1 cellular context compared by ENCODE assay signal in genomic region chr19:6536138-6536671, GRCh38.
A peak's percentile ranks its signal among the peaks of the same experiment; 100 is the strongest.
TF ChIP-seq lines count a peak whose summit lies in the region.

No MANE protein-coding gene starts in this region.

TF ChIP-seq in GM12878, 131 proteins besides CTCF, POLR2A, EP300 and RAD21 (continues in another document):
- TF ChIP-seq MAX (IDR thresholded peaks at IDR 0.05; ENCODE audit: low read depth, low read length) (peak; percentile 92), PBX3 (IDR thresholded peaks at IDR 0.05; ENCODE audit: insufficient replicate concordance, low read depth, low read length) (no peak), USF1 (IDR thresholded peaks at IDR 0.05; ENCODE audit: borderline replicate concordance, extremely low read length, insufficient read depth, low read depth, low read length) (peak; percentile 93), HDAC6 (IDR thresholded peaks at IDR 0.05; ENCODE audit: unreplicated experiment) (peak; percentile 14), TCF3 (IDR thresholded peaks at IDR 0.05; ENCODE audit: borderline replicate concordance, insufficient read depth, low read depth, low read length) (peak; percentile 40; the same call in 1 of the 2 replicates), FOS (IDR thresholded peaks at IDR 0.05; ENCODE audit: borderline replicate concordance, extremely low read depth, insufficient read length) (peak; percentile 75), RFX5 (IDR thresholded peaks at IDR 0.05; ENCODE audit: low read depth, low read length) (peak; percentile 100), PKNOX1 (IDR thresholded peaks at IDR 0.05) (peak; percentile 77), CREB1 (IDR thresholded peaks at IDR 0.05; ENCODE audit: low read depth) (peak; percentile 98), BMI1 (IDR thresholded peaks at IDR 0.05; ENCODE audit: borderline replicate concordance) (peak; percentile 14; the same call in 1 of the 2 replicates), ZNF24 (IDR thresholded peaks at IDR 0.05) (no peak), DPF2 (IDR thresholded peaks at IDR 0.05) (peak; percentile 58), BCL3 (IDR thresholded peaks at IDR 0.05; ENCODE audit: borderline replicate concordance, insufficient read depth, low read depth, low read length, poor library complexity, severe bottlenecking) (peak; percentile 36), NRF1 (conservative IDR thresholded peaks at IDR 0.05; ENCODE audit: low read depth, low read length) (no peak), PRDM15 (CRISPR knock-in tag; IDR thresholded peaks at IDR 0.05) (peak; percentile 81), TCF12 (IDR thresholded peaks at IDR 0.05; ENCODE audit: low read depth, low read length) (0 out of 2 replicates have a peak, but pooled peaks have one; percentile 20), MLLT1 (IDR thresholded peaks at IDR 0.05) (0 out of 2 replicates have a peak, but pooled peaks have one; percentile 24), MTA3 (IDR thresholded peaks at IDR 0.05; ENCODE audit: borderline replicate concordance, low read length) (peak; percentile 90), RAD51 (IDR thresholded peaks at IDR 0.05) (peak; percentile 99), GATAD2B (conservative IDR thresholded peaks at IDR 0.05; ENCODE audit: low read depth) (peak; percentile 66), ZSCAN29 (IDR thresholded peaks at IDR 0.05) (0 out of 2 replicates have a peak, but pooled peaks have one; percentile 11), IRF3 (IDR thresholded peaks at IDR 0.05) (peak; percentile 84), TAF1 (IDR thresholded peaks at IDR 0.05; ENCODE audit: borderline replicate concordance, low read depth, low read length) (peak; percentile 54; the same call in 1 of the 2 replicates), SMAD1 (IDR thresholded peaks at IDR 0.05; ENCODE audit: low read depth, partially characterized antibody) (peak; percentile 11), POLR2AphosphoS5 (IDR thresholded peaks at IDR 0.05; ENCODE audit: low read length) (peak; percentile 98), CHD1 (IDR thresholded peaks at IDR 0.05; ENCODE audit: low read depth, low read length) (0 out of 2 replicates have a peak, but pooled peaks have one; percentile 25), IKZF2 (IDR thresholded peaks at IDR 0.05) (peak; percentile 39 to 60; a peak in 3 of 4 replicates), NBN (IDR thresholded peaks at IDR 0.05) (peak; percentile 56; the same call in 1 of the 2 replicates), RUNX3 (IDR thresholded peaks at IDR 0.05; ENCODE audit: low read length) (peak; percentile 90), ZBED1 (IDR thresholded peaks at IDR 0.05; ENCODE audit: borderline replicate concordance) (no peak; the same call in 1 of the 2 replicates), ZNF687 (IDR thresholded peaks at IDR 0.05) (peak; percentile 72), YY1 (IDR thresholded peaks at IDR 0.05; ENCODE audit: low read depth, low read length) (peak; percentile 74), BHLHE40 (IDR thresholded peaks at IDR 0.05; ENCODE audit: borderline replicate concordance in 1 of 2, low read depth in 2 of 2, low read length in 1 of 2) (peak; percentile 94), HCFC1 (IDR thresholded peaks at IDR 0.05; ENCODE audit: low read length) (no peak), WRNIP1 (IDR thresholded peaks at IDR 0.05; ENCODE audit: borderline replicate concordance, low read depth, low read length) (no peak), CBX3 (IDR thresholded peaks at IDR 0.05; ENCODE audit: borderline replicate concordance, low read depth) (no peak), ZNF207 (IDR thresholded peaks at IDR 0.05; ENCODE audit: borderline replicate concordance) (no peak), USF2 (IDR thresholded peaks at IDR 0.05; ENCODE audit: borderline replicate concordance, low read depth, low read length) (peak; percentile 97), SMARCA5 (IDR thresholded peaks at IDR 0.05) (peak; percentile 83)
